Comparison of ENCODE assay signal across 29 cellular contexts in the genomic region with DNA sequence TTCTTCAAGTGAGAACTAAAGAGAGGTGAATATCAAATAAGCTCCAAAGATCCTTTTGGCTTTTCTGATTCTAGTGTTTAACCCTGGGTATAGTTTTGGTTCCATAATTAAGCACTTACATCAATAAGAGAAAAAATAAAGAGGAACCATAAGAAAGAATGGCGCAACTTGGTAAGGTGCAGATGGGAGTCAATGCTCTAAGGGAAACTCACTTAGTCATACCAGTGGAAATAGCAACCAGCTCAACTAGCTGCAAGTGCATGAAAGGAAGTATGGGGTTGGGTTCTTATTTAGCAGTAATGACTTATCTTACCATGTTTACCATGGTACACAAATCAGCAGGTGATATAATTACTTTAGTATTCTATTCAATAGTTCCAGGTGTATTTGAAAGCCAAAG.
DNase-seq lines count a peak whose midpoint lies in the region; ATAC-seq and TF ChIP-seq lines count a peak whose summit lies in the region.
"Had no signal": no experiment of that assay in that cellular context is flagged by ENCODE, and none has a peak within 500 bp of the region (broad histone marks: within the 10 kb centered on the region; RNA-seq: fewer than 3 reads in every experiment).

No MANE protein-coding gene starts in this region.

- ATAC-seq in left lung (peak; percentile 37), HG02840 (IDR thresholded peaks at IDR 0.05; ENCODE audit: low FRiP score, unreplicated experiment) (no peak)
- ATAC-seq: activated CD8-positive, alpha-beta T cell treated with anti-CD3 and anti-CD28 coated beads, Interleukin-2, amount 10 ng/mL, durations not matched to agents 7 days and 5 days; activated naive CD8-positive, alpha-beta T cell treated with anti-CD3 and anti-CD28 coated beads, Interleukin-2, amount 50 U/mL, for 24 hours; effector memory CD8-positive, alpha-beta T cell; gastrocnemius medialis; PC-3; Right ventricle myocardium inferior; stimulated activated naive CD8-positive, alpha-beta T cell treated with anti-CD3 and anti-CD28 coated beads, Interleukin-15, Interleukin-2, amounts not matched to agents 100 U/mL and 50 U/mL, for 24 hours had no signal

- no peak overlapping the region for H3K4me3 ChIP-seq in left lung
- H3K4me3 ChIP-seq: BLaER1, esophagus squamous epithelium, gastrocnemius medialis, left ventricle myocardium inferior, MG63, right atrium auricular region had no signal

- peaks cover 0 to 11% of the 10 kb centered on the region in 2 donors for H3K9me3 ChIP-seq in left lung

- intact Hi-C loops in left lung (cut with DNase I) = no loop called here

- no peaks in the 10 kb centered on the region for H3K27me3 ChIP-seq in left lung
- H3K27me3 ChIP-seq: BLaER1, esophagus squamous epithelium, gastrocnemius medialis, MG63, right atrium auricular region had no signal

- TF ChIP-seq CTCF in left lung (IDR thresholded peaks at IDR 0.05) = no peak

- no peak overlapping the region for H3K27ac ChIP-seq in left lung
- H3K27ac ChIP-seq: BLaER1, esophagus squamous epithelium, gastrocnemius medialis, left ventricle myocardium inferior, parathyroid adenoma, right atrium auricular region had no signal

- no peaks in the 10 kb centered on the region for H3K36me3 ChIP-seq in left lung
- H3K36me3 ChIP-seq: BLaER1, esophagus squamous epithelium, gastrocnemius medialis, left ventricle myocardium inferior, MG63, right atrium auricular region had no signal

- DNase-seq in GF-D8 (lab: John Stamatoyannopoulos, UW) = peak; percentile 4
- DNase-seq in NCI-H1930 (lab: John Stamatoyannopoulos, UW) = peak; percentile 38 to 44
- peak; percentile 83 for DNase-seq in SIG-M5 treated with dmso at 0.1 percent for 504 hours (lab: John Stamatoyannopoulos, UW; ENCODE audit: unreplicated experiment)
- no peak for DNase-seq in left lung
- no peak for DNase-seq in stimulated activated naive CD4-positive, alpha-beta T cell (lab: John Stamatoyannopoulos, UW)
- DNase-seq in NCI-H526 treated with DMSO at 0.1 percent for 48 hours (lab: John Stamatoyannopoulos, UW) = no peak
- no peak for DNase-seq in stimulated activated naive CD4-positive, alpha-beta T cell treated with Interleukin-2 at 50 U/mL for 16 hours (lab: John Stamatoyannopoulos, UW)
- DNase-seq: ACHN; activated CD8-positive, alpha-beta T cell treated with anti-CD3 and anti-CD28 coated beads, Interleukin-2, amount 10 ng/mL, durations not matched to agents 7 days and 5 days; activated effector memory CD4-positive, alpha-beta T cell treated with anti-CD3 and anti-CD28 coated beads, Interleukin-2, amount 50 U/mL, for 16 hours; activated naive CD8-positive, alpha-beta T cell treated with anti-CD3 and anti-CD28 coated beads, Interleukin-2, amount 50 U/mL, for 24 hours; activated T-cell treated with anti-CD3 and anti-CD28 coated beads for 4 hours; effector memory CD8-positive, alpha-beta T cell; esophagus squamous epithelium; gastrocnemius medialis; hypothalamus; left ventricle myocardium inferior; MG63; NCI-H146; NCI-H510A; PC-3; stimulated activated CD4-positive, alpha-beta T cell treated with anti-CD3 and anti-CD28 coated beads, Interleukin-12 subunit alpha, Interleukin-12 subunit beta, amount 100 ng/mL, for 4 hours; stimulated activated CD4-positive, alpha-beta T cell treated with anti-CD3 and anti-CD28 coated beads, Interleukin-4, amount 100 ng/mL, for 24 hours; stimulated activated naive CD8-positive, alpha-beta T cell treated with anti-CD3 and anti-CD28 coated beads, Interleukin-15, Interleukin-2, amounts not matched to agents 100 U/mL and 50 U/mL, for 24 hours had no signal

- no peaks in the 10 kb centered on the region for H3K4me1 ChIP-seq in left lung
- H3K4me1 ChIP-seq: esophagus squamous epithelium, gastrocnemius medialis, left ventricle myocardium inferior, parathyroid adenoma, right atrium auricular region had no signal

Comparison
In these comparisons a context has a peak if more than half of its experiments do, and no peak if none do; other contexts are left out.
1. DNase-seq: peak in GF-D8 (single experiment), NCI-H1930 (2 of 2) and SIG-M5 treated with dmso at 0.1 percent for 504 hours (single experiment); none in left lung (0 of 2), stimulated activated naive CD4-positive, alpha-beta T cell (0 of 6), NCI-H526 treated with DMSO at 0.1 percent for 48 hours (single experiment) and stimulated activated naive CD4-positive, alpha-beta T cell treated with Interleukin-2 at 50 U/mL for 16 hours (single experiment).